ENCODE assay signal across 14 cellular contexts in the genomic region with DNA sequence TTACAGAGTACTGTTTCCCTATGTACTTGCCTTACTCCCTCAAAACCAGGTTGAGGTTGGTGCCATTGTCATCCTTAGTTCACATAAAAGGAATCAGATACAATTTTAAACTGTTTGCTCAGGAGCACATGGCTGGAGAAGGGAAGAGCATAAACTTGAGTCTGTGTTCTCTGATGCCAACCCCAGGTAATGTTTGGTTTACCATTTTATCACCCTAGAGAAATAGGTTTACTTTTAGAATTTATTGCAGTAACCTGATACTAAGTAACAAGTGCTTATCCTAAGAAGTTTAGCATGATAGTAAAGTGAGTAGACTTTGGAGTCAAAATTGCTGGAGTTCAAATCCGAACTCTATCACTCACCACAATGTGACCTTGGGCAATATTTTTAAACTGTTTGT.
"Had no signal": no experiment of that assay in that cellular context is flagged by ENCODE, and none has a peak within 500 bp of the region (broad histone marks: within the 10 kb centered on the region; RNA-seq: fewer than 3 reads in every experiment).

No MANE protein-coding gene starts in this region.

- H3K36me3 ChIP-seq: brain microvascular endothelial cell, esophagus muscularis mucosa, left lung, thoracic aorta had no signal

- H3K27ac ChIP-seq: brain microvascular endothelial cell, coronary artery, esophagus muscularis mucosa, left lung, parathyroid adenoma, thoracic aorta had no signal

- DNase-seq: activated CD4-positive, alpha-beta T cell treated with anti-CD3 and anti-CD28 coated beads, Interleukin-2, amount 10 ng/mL, durations not matched to agents 7 days and 5 days; activated naive CD4-positive, alpha-beta T cell; anterior cingulate cortex; brain microvascular endothelial cell; hippocampal formation; left lung; mucosa of descending colon; naive thymus-derived CD8-positive, alpha-beta T cell had no signal

- H3K4me1 ChIP-seq: left lung, parathyroid adenoma had no signal

- H3K4me3 ChIP-seq: coronary artery, esophagus muscularis mucosa, left lung, mucosa of descending colon, thoracic aorta had no signal

- H3K27me3 ChIP-seq: brain microvascular endothelial cell, esophagus muscularis mucosa, left lung had no signal

- ATAC-seq: left lung; mucosa of descending colon; naive thymus-derived CD8-positive, alpha-beta T cell; stimulated activated effector memory CD8-positive, alpha-beta T cell treated with anti-CD3 and anti-CD28 coated beads, Interleukin-12 subunit alpha, Interleukin-12 subunit beta, amount 100 ng/mL, for 72 hours had no signal

- H3K27me3 Mint-ChIP-seq: central memory CD8-positive, alpha-beta T cell had no signal

- H3K4me1 Mint-ChIP-seq: activated CD4-positive, alpha-beta T cell treated with anti-CD3 and anti-CD28 coated beads, Interleukin-2, amount 10 ng/mL, durations not matched to agents 7 days and 5 days; central memory CD8-positive, alpha-beta T cell; naive thymus-derived CD8-positive, alpha-beta T cell; stimulated activated effector memory CD8-positive, alpha-beta T cell treated with anti-CD3 and anti-CD28 coated beads, Interleukin-12 subunit alpha, Interleukin-12 subunit beta, amount 100 ng/mL, for 72 hours had no signal

- H3K9me3 Mint-ChIP-seq: activated CD4-positive, alpha-beta T cell treated with anti-CD3 and anti-CD28 coated beads, Interleukin-2, amount 10 ng/mL, durations not matched to agents 7 days and 5 days; central memory CD8-positive, alpha-beta T cell; stimulated activated effector memory CD8-positive, alpha-beta T cell treated with anti-CD3 and anti-CD28 coated beads, Interleukin-12 subunit alpha, Interleukin-12 subunit beta, amount 100 ng/mL, for 72 hours had no signal

- H3K9me3 ChIP-seq: esophagus muscularis mucosa, left lung, mucosa of descending colon, thoracic aorta had no signal

- H3K9ac ChIP-seq: parathyroid adenoma had no signal

- H3K27ac Mint-ChIP-seq: activated CD4-positive, alpha-beta T cell treated with anti-CD3 and anti-CD28 coated beads, Interleukin-2, amount 10 ng/mL, durations not matched to agents 7 days and 5 days; naive thymus-derived CD8-positive, alpha-beta T cell; stimulated activated effector memory CD8-positive, alpha-beta T cell treated with anti-CD3 and anti-CD28 coated beads, Interleukin-12 subunit alpha, Interleukin-12 subunit beta, amount 100 ng/mL, for 72 hours had no signal

- H3K36me3 Mint-ChIP-seq: naive thymus-derived CD8-positive, alpha-beta T cell; stimulated activated effector memory CD8-positive, alpha-beta T cell treated with anti-CD3 and anti-CD28 coated beads, Interleukin-12 subunit alpha, Interleukin-12 subunit beta, amount 100 ng/mL, for 72 hours had no signal

- H3K4me3 Mint-ChIP-seq: activated CD4-positive, alpha-beta T cell treated with anti-CD3 and anti-CD28 coated beads, Interleukin-2, amount 10 ng/mL, durations not matched to agents 7 days and 5 days; central memory CD8-positive, alpha-beta T cell; naive thymus-derived CD8-positive, alpha-beta T cell; stimulated activated effector memory CD8-positive, alpha-beta T cell treated with anti-CD3 and anti-CD28 coated beads, Interleukin-12 subunit alpha, Interleukin-12 subunit beta, amount 100 ng/mL, for 72 hours had no signal

- H2AFZ ChIP-seq: parathyroid adenoma had no signal

- H3K79me2 ChIP-seq: parathyroid adenoma had no signal
